Comparison of ENCODE assay signal across 10 cellular contexts in genomic region chr1:33903210-33903589, GRCh38. TPM values are rescaled to one million over a fixed set of nuclear protein-coding genes. Genes with fewer than 3 reads are reported as not detected.
DNase-seq lines count a peak whose midpoint lies in the region; ATAC-seq and TF ChIP-seq lines count a peak whose summit lies in the region.
"Had no signal": no experiment of that assay in that cellular context is flagged by ENCODE, and none has a peak within 500 bp of the region (broad histone marks: within the 10 kb centered on the region; RNA-seq: fewer than 3 reads in every experiment).

No MANE protein-coding gene starts in this region.

- 7 to 26% methylated on average over 2 of the region's 2 CpGs for WGBS in sigmoid colon, 2 donors

- H3K9me3 ChIP-seq in left lung (no peaks in the 10 kb centered on the region), sigmoid colon (no peaks in the 10 kb centered on the region)

- TF ChIP-seq CTCF in left lung (IDR thresholded peaks at IDR 0.05) (no peak), sigmoid colon (IDR thresholded peaks at IDR 0.05) (no peak)

- no peaks in the 10 kb centered on the region for H3K36me3 ChIP-seq in left lung
- H3K36me3 ChIP-seq in sigmoid colon: no peaks in the 10 kb centered on the region

- H3K4me3 ChIP-seq in left lung (no peak overlapping the region), sigmoid colon (no peak overlapping the region)

- H3K4me1 ChIP-seq in left lung: no peaks in the 10 kb centered on the region
- no peaks in the 10 kb centered on the region for H3K4me1 ChIP-seq in sigmoid colon
- H3K4me1 ChIP-seq: parathyroid adenoma had no signal

- H3K27ac ChIP-seq in left lung: no peak overlapping the region
- H3K27ac ChIP-seq in sigmoid colon: no peak overlapping the region
- H3K27ac ChIP-seq: parathyroid adenoma had no signal

- peak; percentile 54 to 67 for DNase-seq in NCI-H526 (lab: John Stamatoyannopoulos, UW)
- no peak for DNase-seq in left lung
- no peak for DNase-seq in putamen (ENCODE audit: low spot score)
- no peak for DNase-seq in activated CD4-positive, alpha-beta T cell treated with anti-CD3 and anti-CD28 coated beads, Interleukin-2, amount 50 U/mL, for 48 hours
- DNase-seq in activated CD4-positive, alpha-beta T cell treated with anti-CD3 and anti-CD28 coated beads for 48 hours: no peak
- DNase-seq in sigmoid colon: no peak
- DNase-seq: stimulated activated naive CD4-positive, alpha-beta T cell had no signal

- TF ChIP-seq EP300 in sigmoid colon (IDR thresholded peaks at IDR 0.05): no peak

- intact Hi-C loops in left lung (cut with DNase I) (no loop called here), sigmoid colon (cut with DNase I) (no loop called here)

- TF ChIP-seq POLR2A in sigmoid colon (IDR thresholded peaks at IDR 0.05): no peak

- ATAC-seq in GM18909 (IDR thresholded peaks at IDR 0.05; ENCODE audit: poor library complexity, unreplicated experiment) (peak; percentile 75), HG02623 (IDR thresholded peaks at IDR 0.05; ENCODE audit: unreplicated experiment) (peak; percentile 34), left lung (peak; percentile 81)

- H3K27me3 ChIP-seq in left lung (peaks cover 0 to 10% of the 10 kb centered on the region in 2 donors), sigmoid colon (no peaks in the 10 kb centered on the region)

RNA-seq across cellular contexts. Expression of gene HMGB4, which starts 39.3 kb away (rescaled TPM):
- not detected for total RNA-seq in left lung
- total RNA-seq in sigmoid colon: not detected
- polyA plus RNA-seq in sigmoid colon: not detected

Comparison
In these comparisons a context has a peak if more than half of its experiments do, and no peak if none do; other contexts are left out.
1. DNase-seq: peak in NCI-H526 (2 of 2); none in left lung (0 of 2), putamen (single experiment), activated CD4-positive, alpha-beta T cell treated with anti-CD3 and anti-CD28 coated beads, Interleukin-2, amount 50 U/mL, for 48 hours (0 of 2), activated CD4-positive, alpha-beta T cell treated with anti-CD3 and anti-CD28 coated beads for 48 hours (single experiment) and sigmoid colon (single experiment).
2. Peak in every context shown above with its lines, with median percentiles within 50 percentile points of each other: ATAC-seq.